22 cellular contexts compared by ENCODE assay signal in genomic region chr5:101212942-101213514, GRCh38.
"Had no signal": no experiment of that assay in that cellular context is flagged by ENCODE, and none has a peak within 500 bp of the region (broad histone marks: within the 10 kb centered on the region; RNA-seq: fewer than 3 reads in every experiment).

No MANE protein-coding gene starts in this region.

- H3K27me3 Mint-ChIP-seq: memory B cell; natural killer cell treated with Interleukin-12 subunit alpha and Interleukin-12 subunit beta and Interleukin-15 and Interleukin-18, amount 100 ng/mL, for 72 hours had no signal

- H3K27ac Mint-ChIP-seq: immature natural killer cell; memory B cell; natural killer cell treated with Interleukin-12 subunit alpha and Interleukin-12 subunit beta and Interleukin-15 and Interleukin-18, amount 100 ng/mL, for 72 hours; stimulated activated effector memory CD8-positive, alpha-beta T cell treated with anti-CD3 and anti-CD28 coated beads, Interleukin-12 subunit alpha, Interleukin-12 subunit beta, amount 100 ng/mL, for 72 hours had no signal

- H3K36me3 ChIP-seq: left ventricle myocardium inferior, lower lobe of right lung, tibial artery, upper lobe of left lung, uterus had no signal

- H3K27me3 ChIP-seq: hepatocyte, tibial artery, upper lobe of left lung, uterus had no signal

- H3K4me1 ChIP-seq: left ventricle myocardium inferior, lower lobe of right lung, tibial artery, upper lobe of left lung, uterus had no signal

- DNase-seq: effector CD4-positive, alpha-beta T cell; foreskin melanocyte; head of caudate nucleus; immature natural killer cell; kidney; left cardiac atrium; left ventricle myocardium inferior; lower lobe of right lung; midbrain; posterior cingulate gyrus; stimulated activated CD4-positive, alpha-beta T cell treated with anti-CD3 and anti-CD28 coated beads, Interleukin-2, amount 100 ng/mL, for 48 hours; stimulated activated CD8-positive, alpha-beta memory T cell treated with anti-CD3 and anti-CD28 coated beads, Interleukin-4, amount 100 ng/mL, for 48 hours; stimulated activated naive CD8-positive, alpha-beta T cell treated with anti-CD3 and anti-CD28 coated beads, Interleukin-15, Interleukin-2, amounts not matched to agents 100 U/mL and 50 U/mL, for 24 hours; tibial artery; uterus had no signal

- H3K4me3 ChIP-seq: coronary artery, hepatocyte, left ventricle myocardium inferior, lower lobe of right lung, smooth muscle cell, tibial artery, upper lobe of left lung, uterus had no signal

- H3K4me3 Mint-ChIP-seq: immature natural killer cell; memory B cell; natural killer cell treated with Interleukin-12 subunit alpha and Interleukin-12 subunit beta and Interleukin-15 and Interleukin-18, amount 100 ng/mL, for 72 hours; stimulated activated effector memory CD8-positive, alpha-beta T cell treated with anti-CD3 and anti-CD28 coated beads, Interleukin-12 subunit alpha, Interleukin-12 subunit beta, amount 100 ng/mL, for 72 hours had no signal

- H3K4me1 Mint-ChIP-seq: immature natural killer cell; memory B cell; stimulated activated effector memory CD8-positive, alpha-beta T cell treated with anti-CD3 and anti-CD28 coated beads, Interleukin-12 subunit alpha, Interleukin-12 subunit beta, amount 100 ng/mL, for 72 hours had no signal

- H3K4me2 ChIP-seq: hepatocyte, smooth muscle cell had no signal

- H3K9me3 ChIP-seq: left ventricle myocardium inferior, lower lobe of right lung, tibial artery, upper lobe of left lung, uterus had no signal

- H3K36me3 Mint-ChIP-seq: immature natural killer cell; memory B cell; natural killer cell treated with Interleukin-12 subunit alpha and Interleukin-12 subunit beta and Interleukin-15 and Interleukin-18, amount 100 ng/mL, for 72 hours; stimulated activated effector memory CD8-positive, alpha-beta T cell treated with anti-CD3 and anti-CD28 coated beads, Interleukin-12 subunit alpha, Interleukin-12 subunit beta, amount 100 ng/mL, for 72 hours had no signal

- H3K79me2 ChIP-seq: hepatocyte had no signal

- H2AFZ ChIP-seq: hepatocyte had no signal

- ATAC-seq: left cardiac atrium; lower lobe of right lung; natural killer cell treated with Interleukin-12 subunit alpha and Interleukin-12 subunit beta and Interleukin-15 and Interleukin-18, amount 100 ng/mL, for 72 hours; stimulated activated effector memory CD8-positive, alpha-beta T cell treated with anti-CD3 and anti-CD28 coated beads, Interleukin-12 subunit alpha, Interleukin-12 subunit beta, amount 100 ng/mL, for 72 hours; stimulated activated naive CD8-positive, alpha-beta T cell treated with anti-CD3 and anti-CD28 coated beads, Interleukin-15, Interleukin-2, amounts not matched to agents 100 U/mL and 50 U/mL, for 24 hours had no signal

- H3K9me3 Mint-ChIP-seq: stimulated activated effector memory CD8-positive, alpha-beta T cell treated with anti-CD3 and anti-CD28 coated beads, Interleukin-12 subunit alpha, Interleukin-12 subunit beta, amount 100 ng/mL, for 72 hours had no signal

- H3K27ac ChIP-seq: coronary artery, hepatocyte, left ventricle myocardium inferior, lower lobe of right lung, tibial artery, upper lobe of left lung, uterus had no signal
